Comparison of ENCODE assay signal across 12 cellular contexts in genomic region chr19:58096884-58097283, GRCh38. TPM values are rescaled to one million over a fixed set of nuclear protein-coding genes. Genes with fewer than 3 reads are reported as not detected.
A peak's percentile ranks its signal among the peaks of the same experiment; 100 is the strongest.
DNase-seq lines count a peak whose midpoint lies in the region; ATAC-seq and TF ChIP-seq lines count a peak whose summit lies in the region.
"Had no signal": no experiment of that assay in that cellular context is flagged by ENCODE, and none has a peak within 500 bp of the region (broad histone marks: within the 10 kb centered on the region; RNA-seq: fewer than 3 reads in every experiment).

No MANE protein-coding gene starts in this region.

- DNase-seq in activated CD4-positive, alpha-beta T cell treated with anti-CD3 and anti-CD28 coated beads, Interleukin-2, amount 10 ng/mL, durations not matched to agents 7 days and 5 days, result no peak
- DNase-seq in activated CD4-positive, alpha-beta T cell treated with anti-CD3 and anti-CD28 coated beads for 1 hour, result no peak
- DNase-seq in activated naive CD8-positive, alpha-beta T cell treated with anti-CD3 and anti-CD28 coated beads, Interleukin-2, amount 10 ng/mL, durations not matched to agents 7 days and 5 days, result no peak
- DNase-seq in lower lobe of right lung (no peak), colonic mucosa (no peak), mucosa of gallbladder (ENCODE audit: low spot score) (no peak)
- DNase-seq in stimulated activated naive B cell treated with anti-CD40 and anti-IgM and Interleukin-4, amounts not matched to agents 10 μg/mL and 1 μg/mL and 100 μg/mL, for 72 hours, result no peak
- DNase-seq: activated CD4-positive, CD25-positive, alpha-beta regulatory T cell; NK-92 treated with Interleukin-12 subunit alpha and Interleukin-12 subunit beta, amount 100 ng/mL, for 24 hours; stimulated activated CD4-positive, alpha-beta T cell treated with anti-CD3 and anti-CD28 coated beads, Interleukin-12 subunit alpha, Interleukin-12 subunit beta, amount 100 ng/mL, for 4 hours; testis had no signal

- H3K27me3 Mint-ChIP-seq in activated CD4-positive, alpha-beta T cell treated with anti-CD3 and anti-CD28 coated beads, Interleukin-2, amount 10 ng/mL, durations not matched to agents 7 days and 5 days, result no peaks in the 10 kb centered on the region
- no peaks in the 10 kb centered on the region for H3K27me3 Mint-ChIP-seq in activated naive CD8-positive, alpha-beta T cell treated with anti-CD3 and anti-CD28 coated beads, Interleukin-2, amount 10 ng/mL, durations not matched to agents 7 days and 5 days
- H3K27me3 Mint-ChIP-seq in stimulated activated naive B cell treated with anti-CD40 and anti-IgM and Interleukin-4, amounts not matched to agents 10 μg/mL and 1 μg/mL and 100 μg/mL, for 72 hours, result no peaks in the 10 kb centered on the region

- peaks cover 12% of the 10 kb centered on the region for H3K4me1 Mint-ChIP-seq in activated CD4-positive, alpha-beta T cell treated with anti-CD3 and anti-CD28 coated beads, Interleukin-2, amount 10 ng/mL, durations not matched to agents 7 days and 5 days
- peaks cover 9% of the 10 kb centered on the region for H3K4me1 Mint-ChIP-seq in activated naive CD8-positive, alpha-beta T cell treated with anti-CD3 and anti-CD28 coated beads, Interleukin-2, amount 10 ng/mL, durations not matched to agents 7 days and 5 days
- H3K4me1 Mint-ChIP-seq in stimulated activated naive B cell treated with anti-CD40 and anti-IgM and Interleukin-4, amounts not matched to agents 10 μg/mL and 1 μg/mL and 100 μg/mL, for 72 hours, result peaks cover 21 to 35% of the 10 kb centered on the region in 2 donors

- TF ChIP-seq CTCF in lower lobe of right lung (IDR thresholded peaks at IDR 0.05) (no peak), colonic mucosa (IDR thresholded peaks at IDR 0.05) (no peak)

- H3K9me3 Mint-ChIP-seq in activated CD4-positive, alpha-beta T cell treated with anti-CD3 and anti-CD28 coated beads, Interleukin-2, amount 10 ng/mL, durations not matched to agents 7 days and 5 days, result peaks cover 32% of the 10 kb centered on the region
- H3K9me3 Mint-ChIP-seq in activated naive CD8-positive, alpha-beta T cell treated with anti-CD3 and anti-CD28 coated beads, Interleukin-2, amount 10 ng/mL, durations not matched to agents 7 days and 5 days, result peaks cover 10% of the 10 kb centered on the region
- H3K9me3 Mint-ChIP-seq in stimulated activated naive B cell treated with anti-CD40 and anti-IgM and Interleukin-4, amounts not matched to agents 10 μg/mL and 1 μg/mL and 100 μg/mL, for 72 hours, result peaks cover 3 to 4% of the 10 kb centered on the region in 2 donors

- H3K9me3 ChIP-seq in lower lobe of right lung (peaks cover 32% of the 10 kb centered on the region), colonic mucosa (no peaks in the 10 kb centered on the region)
- H3K9me3 ChIP-seq: testis had no signal

- peaks cover 23% of the 10 kb centered on the region for H3K36me3 Mint-ChIP-seq in activated CD4-positive, alpha-beta T cell treated with anti-CD3 and anti-CD28 coated beads, Interleukin-2, amount 10 ng/mL, durations not matched to agents 7 days and 5 days (ENCODE audit: low read depth)
- H3K36me3 Mint-ChIP-seq in activated naive CD8-positive, alpha-beta T cell treated with anti-CD3 and anti-CD28 coated beads, Interleukin-2, amount 10 ng/mL, durations not matched to agents 7 days and 5 days, result peaks cover 22% of the 10 kb centered on the region
- peaks cover 23 to 40% of the 10 kb centered on the region in 2 donors for H3K36me3 Mint-ChIP-seq in stimulated activated naive B cell treated with anti-CD40 and anti-IgM and Interleukin-4, amounts not matched to agents 10 μg/mL and 1 μg/mL and 100 μg/mL, for 72 hours

- H3K4me3 ChIP-seq in lower lobe of right lung, result peak overlapping the region; percentile 86
- no peak overlapping the region for H3K4me3 ChIP-seq in colonic mucosa

- H3K36me3 ChIP-seq in lower lobe of right lung (no peaks in the 10 kb centered on the region), colonic mucosa (no peaks in the 10 kb centered on the region)

- H3K27ac Mint-ChIP-seq in activated CD4-positive, alpha-beta T cell treated with anti-CD3 and anti-CD28 coated beads, Interleukin-2, amount 10 ng/mL, durations not matched to agents 7 days and 5 days, result peak overlapping the region; percentile 97
- H3K27ac Mint-ChIP-seq in activated naive CD8-positive, alpha-beta T cell treated with anti-CD3 and anti-CD28 coated beads, Interleukin-2, amount 10 ng/mL, durations not matched to agents 7 days and 5 days, result peak overlapping the region; percentile 77
- H3K27ac Mint-ChIP-seq in stimulated activated naive B cell treated with anti-CD40 and anti-IgM and Interleukin-4, amounts not matched to agents 10 μg/mL and 1 μg/mL and 100 μg/mL, for 72 hours, result peak overlapping the region; percentile 99

- H3K27ac ChIP-seq in lower lobe of right lung (peak overlapping the region; percentile 97), colonic mucosa (no peak overlapping the region)

- intact Hi-C loops in lower lobe of right lung (cut with DNase I), result no loop called here
- intact Hi-C loops in colonic mucosa (cut with DNase I), result no loop called here

- ATAC-seq in activated naive CD8-positive, alpha-beta T cell treated with anti-CD3 and anti-CD28 coated beads, Interleukin-2, amount 10 ng/mL, durations not matched to agents 7 days and 5 days (ENCODE audit: low read depth), result no peak
- ATAC-seq in lower lobe of right lung, result no peak
- ATAC-seq in stimulated activated naive B cell treated with anti-CD40 and anti-IgM and Interleukin-4, amounts not matched to agents 10 μg/mL and 1 μg/mL and 100 μg/mL, for 72 hours (replicated peaks), result no peak
- ATAC-seq in HG02870 (IDR thresholded peaks at IDR 0.05; ENCODE audit: unreplicated experiment), result no peak

- H3K9ac ChIP-seq in colonic mucosa (ENCODE audit: low read depth in 2 of 2, low read length in 2 of 2), result no peak overlapping the region

- POLR2A ChIA-PET in activated CD4-positive, alpha-beta T cell treated with anti-CD3 and anti-CD28 coated beads, Interleukin-2, amount 10 ng/mL, durations not matched to agents 7 days and 5 days (lab: Charles Lee), result no interaction called here
- POLR2A ChIA-PET in activated naive CD8-positive, alpha-beta T cell treated with anti-CD3 and anti-CD28 coated beads, Interleukin-2, amount 10 ng/mL, durations not matched to agents 7 days and 5 days (lab: Charles Lee), result interaction anchor here (0.8 to 1.1 kb wide), 2 partner anchors 12 to 37 kb away, joined by 3 read pairs; partner anchors contain the start of gene ZNF135

- H3K4me3 Mint-ChIP-seq in activated CD4-positive, alpha-beta T cell treated with anti-CD3 and anti-CD28 coated beads, Interleukin-2, amount 10 ng/mL, durations not matched to agents 7 days and 5 days, result peak overlapping the region; percentile 64
- peak overlapping the region; percentile 83 for H3K4me3 Mint-ChIP-seq in activated naive CD8-positive, alpha-beta T cell treated with anti-CD3 and anti-CD28 coated beads, Interleukin-2, amount 10 ng/mL, durations not matched to agents 7 days and 5 days
- peak overlapping the region; percentile 85 to 89 for H3K4me3 Mint-ChIP-seq in stimulated activated naive B cell treated with anti-CD40 and anti-IgM and Interleukin-4, amounts not matched to agents 10 μg/mL and 1 μg/mL and 100 μg/mL, for 72 hours

- CTCF ChIA-PET in activated CD4-positive, alpha-beta T cell treated with anti-CD3 and anti-CD28 coated beads, Interleukin-2, amount 10 ng/mL, durations not matched to agents 7 days and 5 days (lab: Charles Lee), result no interaction called here

- no peaks in the 10 kb centered on the region for H3K27me3 ChIP-seq in lower lobe of right lung (ENCODE audit: low read depth)
- H3K27me3 ChIP-seq in colonic mucosa, result no peaks in the 10 kb centered on the region
- H3K27me3 ChIP-seq: testis had no signal

- H3K4me1 ChIP-seq in lower lobe of right lung (no peaks in the 10 kb centered on the region), colonic mucosa (no peaks in the 10 kb centered on the region)

RNA-seq across cellular contexts. Expression of gene ZSCAN18, which starts 1.1 kb away (rescaled TPM):
- total RNA-seq in activated CD4-positive, alpha-beta T cell treated with anti-CD3 and anti-CD28 coated beads, Interleukin-2, amount 10 ng/mL, durations not matched to agents 7 days and 5 days, result 10 to 100 TPM; 19.0 to 20.6 TPM
- total RNA-seq in activated naive CD8-positive, alpha-beta T cell treated with anti-CD3 and anti-CD28 coated beads, Interleukin-2, amount 10 ng/mL, durations not matched to agents 7 days and 5 days, result 10 to 100 TPM; 56.6 to 58.1 TPM
- total RNA-seq in lower lobe of right lung (44.2 TPM), colonic mucosa (10 to 100 TPM; 17.1 to 22.9 TPM), mucosa of gallbladder (111 TPM)

RNA-seq across cellular contexts. Expression of gene ZNF135, which starts 37.8 kb away (rescaled TPM):
- 1 to 10 TPM in 1 of 2 experiments, under 1 TPM in 1; 0.77 to 1.1 TPM for total RNA-seq in activated CD4-positive, alpha-beta T cell treated with anti-CD3 and anti-CD28 coated beads, Interleukin-2, amount 10 ng/mL, durations not matched to agents 7 days and 5 days
- 1 to 10 TPM; 3.8 TPM for total RNA-seq in activated naive CD8-positive, alpha-beta T cell treated with anti-CD3 and anti-CD28 coated beads, Interleukin-2, amount 10 ng/mL, durations not matched to agents 7 days and 5 days
- total RNA-seq in lower lobe of right lung (3.6 TPM), colonic mucosa (1 to 10 TPM; 1.1 to 1.4 TPM), mucosa of gallbladder (11.1 TPM)

RNA-seq across cellular contexts. Expression of gene ZNF329, which starts 53.7 kb away (rescaled TPM):
- 1 to 10 TPM; 5.2 to 5.5 TPM for total RNA-seq in activated CD4-positive, alpha-beta T cell treated with anti-CD3 and anti-CD28 coated beads, Interleukin-2, amount 10 ng/mL, durations not matched to agents 7 days and 5 days
- 10 to 100 TPM; 10.1 to 10.3 TPM for total RNA-seq in activated naive CD8-positive, alpha-beta T cell treated with anti-CD3 and anti-CD28 coated beads, Interleukin-2, amount 10 ng/mL, durations not matched to agents 7 days and 5 days
- total RNA-seq in lower lobe of right lung (5.8 TPM), colonic mucosa (1 to 10 TPM; 3.9 to 5.9 TPM), mucosa of gallbladder (16.9 TPM)
